In genomic region chr2:73961823-73962615, GRCh38 we compare ENCODE assay signal across 18 cellular contexts. TPM values are rescaled to one million over a fixed set of nuclear protein-coding genes. Genes with fewer than 3 reads are reported as not detected.
DNase-seq lines count a peak whose midpoint lies in the region; ATAC-seq, FAIRE-seq and TF ChIP-seq lines count a peak whose summit lies in the region.
"Had no signal": no experiment of that assay in that cellular context is flagged by ENCODE, and none has a peak within 500 bp of the region (broad histone marks: within the 10 kb centered on the region; RNA-seq: fewer than 3 reads in every experiment).

No MANE protein-coding gene starts in this region.

- H4K8ac ChIP-seq in trophoblast cell (ENCODE audit: low read depth, low read length) = no peak overlapping the region

- no peak overlapping the region for H3K9ac ChIP-seq in HCT116 (ENCODE audit: low read length)
- no peak overlapping the region for H3K9ac ChIP-seq in K562 (ENCODE audit: insufficient read depth in 1 of 2, low read depth in 2 of 2, low read length in 2 of 2)
- H3K9ac ChIP-seq in trophoblast cell (ENCODE audit: low read length) = no peak overlapping the region

- H3K4me1 ChIP-seq in DOHH2 (ENCODE audit: control insufficient read depth, low read length) (peaks cover 7% of the 10 kb centered on the region; the same call in 1 of the 2 replicates), HCT116 (ENCODE audit: control insufficient read depth in 1 of 2, insufficient read depth in 2 of 2, low read length in 2 of 2) (no peaks in the 10 kb centered on the region), K562 (replicated peaks in 1 of 2; ENCODE audit: control insufficient read depth in 2 of 2, insufficient read depth in 2 of 2, low read length in 2 of 2) (peaks cover 5 to 13% of the 10 kb centered on the region in 2 experiments; a peak in 3 of 5 replicates), trophoblast cell (ENCODE audit: control insufficient read depth in 1 of 2, insufficient read depth in 2 of 2, low read length in 2 of 2) (no peaks in the 10 kb centered on the region)

- H3K4me2 ChIP-seq in DOHH2 (ENCODE audit: low read length) = no peak overlapping the region
- no peak overlapping the region for H3K4me2 ChIP-seq in HCT116 (ENCODE audit: low read length)
- no peak overlapping the region for H3K4me2 ChIP-seq in K562 (ENCODE audit: insufficient read depth, low read length)
- H3K4me2 ChIP-seq in trophoblast cell (ENCODE audit: low read length) = no peak overlapping the region

- TF ChIP-seq POLR2A in HCT116 (IDR thresholded peaks at IDR 0.05; ENCODE audit: borderline replicate concordance, extremely low read depth, insufficient read depth, insufficient read length) (no peak), K562 (conservative IDR thresholded peaks at IDR 0.05) (no peak)

- H4K12ac ChIP-seq in trophoblast cell (ENCODE audit: low read depth, low read length) = no peak overlapping the region

- H2AFZ ChIP-seq in HCT116 (ENCODE audit: low read depth, low read length, poor library complexity, severe bottlenecking) (no peak overlapping the region), K562 (ENCODE audit: low read depth, low read length) (no peak overlapping the region), trophoblast cell (ENCODE audit: insufficient read depth, low read length, poor library complexity) (no peak overlapping the region)

- H3K79me2 ChIP-seq in DOHH2 (ENCODE audit: control insufficient read depth, low read length) = no peaks in the 10 kb centered on the region
- no peaks in the 10 kb centered on the region for H3K79me2 ChIP-seq in HCT116 (ENCODE audit: insufficient read depth, low read length)
- H3K79me2 ChIP-seq in K562 (ENCODE audit: control insufficient read depth, insufficient read depth, low read length) = no peaks in the 10 kb centered on the region
- H3K79me2 ChIP-seq in trophoblast cell (ENCODE audit: control insufficient read depth, insufficient read depth, low read length, poor library complexity) = no peaks in the 10 kb centered on the region

- no peaks in the 10 kb centered on the region for H3K9me2 ChIP-seq in DOHH2 (replicated peaks; ENCODE audit: control insufficient read depth, low read length)
- H3K9me2 ChIP-seq in HCT116 (ENCODE audit: insufficient read depth) = no peaks in the 10 kb centered on the region

- H3K27me3 ChIP-seq in DOHH2 (ENCODE audit: control insufficient read depth, low read length) (no peaks in the 10 kb centered on the region), HCT116 (ENCODE audit: insufficient read depth, low read length) (no peaks in the 10 kb centered on the region), K562 (ENCODE audit: control insufficient read depth in 2 of 2, insufficient read depth in 2 of 2, low read length in 2 of 2) (no peaks in the 10 kb centered on the region), trophoblast cell (ENCODE audit: insufficient read depth, low read length) (no peaks in the 10 kb centered on the region)

- no peak; the same call in 1 of the 2 replicates for ATAC-seq in HCT116
- peak; percentile 73 for ATAC-seq in K562
- no peak for ATAC-seq in HG03520 (IDR thresholded peaks at IDR 0.05; ENCODE audit: unreplicated experiment)
- ATAC-seq in GM21737 (IDR thresholded peaks at IDR 0.05; ENCODE audit: unreplicated experiment) = no peak
- ATAC-seq: Panc1, T-cell had no signal

- H3K9me3 ChIP-seq in DOHH2 (ENCODE audit: control insufficient read depth, insufficient read depth, low read length) (no peaks in the 10 kb centered on the region), HCT116 (ENCODE audit: control insufficient read depth in 1 of 2, insufficient read depth in 1 of 2, low read depth in 1 of 2, low read length in 2 of 2) (no peaks in the 10 kb centered on the region), K562 (replicated peaks; ENCODE audit: control insufficient read depth, insufficient read depth, low read depth, low read length) (no peaks in the 10 kb centered on the region), trophoblast cell (ENCODE audit: insufficient read depth, low read depth, low read length) (no peaks in the 10 kb centered on the region)

- intact Hi-C loops in HCT116 (cut with micrococcal nuclease) (no loop called here), K562 (cut with micrococcal nuclease) (no loop called here)

- POLR2A ChIA-PET in HCT116 (lab: Charles Lee) = no interaction called here
- POLR2A ChIA-PET in K562 (lab: Yijun Ruan, JAX) = no interaction called here

- TF ChIP-seq CTCF in DOHH2 (IDR thresholded peaks at IDR 0.05; ENCODE audit: low read depth, low read length, poor library complexity, severe bottlenecking) (peak; percentile 9), HCT116 (IDR thresholded peaks at IDR 0.05 in 2 of 3, conservative IDR thresholded peaks at IDR 0.05 in 1 of 3; ENCODE audit: borderline replicate concordance in 1 of 3, insufficient read depth in 1 of 3, low read depth in 2 of 3, low read length in 2 of 3) (0 out of 6 replicates have a peak, but pooled peaks of 1 of the 3 experiments have one; percentile 9), K562 (IDR thresholded peaks at IDR 0.05 in 2 of 3, conservative IDR thresholded peaks at IDR 0.05 in 1 of 3; ENCODE audit: insufficient read depth in 2 of 3, low read depth in 1 of 3, low read length in 3 of 3) (0 out of 6 replicates have a peak, but pooled peaks of 1 of the 3 experiments have one; percentile 7)

- no peak overlapping the region for H3K18ac ChIP-seq in trophoblast cell (ENCODE audit: low read length)

- no peak overlapping the region for H3K14ac ChIP-seq in trophoblast cell (ENCODE audit: low read length)

- H2BK5ac ChIP-seq in trophoblast cell (ENCODE audit: low read depth, low read length, poor library complexity) = no peak overlapping the region

- H3K27ac ChIP-seq in DOHH2 (ENCODE audit: low read depth, low read length) (no peak overlapping the region), HCT116 (ENCODE audit: low read depth, low read length) (no peak overlapping the region), K562 (ENCODE audit: extremely low read depth, low read depth, low read length) (no peak overlapping the region), trophoblast cell (ENCODE audit: low read depth, low read length) (no peak overlapping the region)

- H3K23ac ChIP-seq in trophoblast cell (ENCODE audit: low read length) = no peak overlapping the region

- TF ChIP-seq EP300 in K562 (IDR thresholded peaks at IDR 0.05; ENCODE audit: low read length) = no peak

- H2BK120ac ChIP-seq in trophoblast cell (ENCODE audit: insufficient read depth, low read length, poor library complexity) = no peak overlapping the region

- no peaks in the 10 kb centered on the region for H3K79me1 ChIP-seq in trophoblast cell (ENCODE audit: low read length)

- H2AK5ac ChIP-seq in trophoblast cell (ENCODE audit: low read length) = no peak overlapping the region

- BruUV-seq in HCT116 (replicated peaks; lab: Mats Ljungman, UMichigan) = TSS peak; percentile 28
- BruUV-seq in K562 (replicated peaks; lab: Mats Ljungman, UMichigan) = no TSS peak

- WGBS in K562 (ENCODE audit: insufficient coverage, low coverage, missing lambda C conversion rate) = 42% methylated on average over 12 of the region's 12 CpGs
- WGBS in trophoblast cell (ENCODE audit: extremely low coverage, insufficient coverage, insufficient read length) = no CpG with 5 or more reads among the region's 12 CpGs

- in situ Hi-C loops in K562 (cut with MboI) = no loop called here

- H3K36me3 ChIP-seq in DOHH2 (ENCODE audit: control insufficient read depth, low read length) = peaks cover 26% of the 10 kb centered on the region
- peaks cover 13 to 17% of the 10 kb centered on the region in 2 experiments; a peak in 2 of 4 replicates for H3K36me3 ChIP-seq in HCT116 (ENCODE audit: control insufficient read depth in 1 of 2, insufficient read depth in 2 of 2, low read length in 2 of 2)
- H3K36me3 ChIP-seq in K562 (ENCODE audit: control insufficient read depth, insufficient read depth, low read length) = peaks cover 26% of the 10 kb centered on the region; the same call in 2 of the 3 replicates
- peaks cover 2 to 20% of the 10 kb centered on the region in 2 experiments for H3K36me3 ChIP-seq in trophoblast cell (ENCODE audit: control insufficient read depth in 1 of 2, insufficient read depth in 2 of 2, low read length in 2 of 2)

- CTCF ChIA-PET in HCT116 (lab: Charles Lee) = interaction anchor here (0.7 kb wide), 1 partner anchor 14 kb away, joined by 3 read pairs; no protein-coding TSS in a partner anchor
- CTCF ChIA-PET in K562 (lab: Yijun Ruan, JAX; ENCODE audit: low intra/inter-chr PET ratio) = no interaction called here

- TF ChIP-seq RAD21 in HCT116 (IDR thresholded peaks at IDR 0.05; ENCODE audit: low read depth) = no peak
- TF ChIP-seq RAD21 in K562 (CRISPR knock-in tag; conservative IDR thresholded peaks at IDR 0.05 in 1 of 2, IDR thresholded peaks at IDR 0.05 in 1 of 2) = 0 out of 4 replicates have a peak, but pooled peaks of 1 of the 2 experiments have one; percentile 2

- H4K20me1 ChIP-seq in DOHH2 (ENCODE audit: control insufficient read depth, insufficient read depth, low read depth, low read length) (no peaks in the 10 kb centered on the region), HCT116 (ENCODE audit: insufficient read depth) (no peaks in the 10 kb centered on the region), K562 (replicated peaks; ENCODE audit: control insufficient read depth, insufficient read depth, low read length) (no peaks in the 10 kb centered on the region)

- H3K4me3 ChIP-seq in DOHH2 (ENCODE audit: low read length) = no peak overlapping the region
- H3K4me3 ChIP-seq in HCT116 (replicated peaks in 1 of 2; ENCODE audit: low read depth in 1 of 2, low read length in 2 of 2) = no peak overlapping the region
- no peak overlapping the region for H3K4me3 ChIP-seq in K562
- H3K4me3 ChIP-seq in trophoblast cell (ENCODE audit: low read depth, low read length) = no peak overlapping the region

- H3K9me1 ChIP-seq in K562 (ENCODE audit: control insufficient read depth, insufficient read depth, low read length) = no peaks in the 10 kb centered on the region

- no peaks in the 10 kb centered on the region; the same call in 1 of the 2 replicates for H3F3A ChIP-seq in DOHH2 (ENCODE audit: control insufficient read depth, insufficient read depth)

- FAIRE-seq in K562 (lab: Jason Lieb, UNC) = no peak
- FAIRE-seq: G401.6, H54 had no signal

- DNase-seq in HCT116 (ENCODE audit: low read depth, low spot score) = no peak
- DNase-seq in K562 (ENCODE audit: extremely low read depth in 1 of 4, low spot score in 3 of 4) = no peak
- peak; percentile 65 to 96 for DNase-seq in trophoblast cell
- no peak for DNase-seq in HK-2 (ENCODE audit: unreplicated experiment)
- DNase-seq: CD4-positive, alpha-beta T cell; DMS79 treated with DMSO at 0.1 percent for 48 hours; KBM-7; NCI-H1048; NCI-H1436 treated with DMSO at 0.1 percent for 48 hours; NCI-H2029 treated with DMSO at 0.1 percent for 48 hours; NCI-H774; T-cell had no signal

- RAD21 ChIA-PET in HCT116 (lab: Charles Lee; ENCODE audit: low non-redundant PET in 1 of 2, low total read pairs in 2 of 2, uncharacterized antibody in 2 of 2, unreplicated experiment in 2 of 2) = no interaction called here

- no peak overlapping the region for H4K91ac ChIP-seq in trophoblast cell (ENCODE audit: low read depth, low read length)

- no peak overlapping the region for H3K4ac ChIP-seq in trophoblast cell (ENCODE audit: low read depth, low read length)

- no peak overlapping the region for H2BK12ac ChIP-seq in trophoblast cell (ENCODE audit: low read length)

RNA-seq across cellular contexts. Expression of gene TET3, which starts 22.7 kb away (rescaled TPM):
- total RNA-seq in HCT116 (2021; ENCODE audit: unreplicated experiment) = 15.4 TPM
- polyA plus RNA-seq in HCT116 (2012) = 4.0 and 4.1 TPM in 2 replicates
- 24.7 and 26.6 TPM in 2 replicates for total RNA-seq in K562 (2011; cell fraction: chromatin; rRNA removed; ENCODE audit: low replicate concordance)
- total RNA-seq in K562 (2011; cell fraction: nucleolus; rRNA removed) = 14.5 and 15.1 TPM in 2 replicates
- 20.1 and 32.4 TPM in 2 replicates for total RNA-seq in K562 (2011; cell fraction: nucleoplasm; rRNA removed)
- total RNA-seq in K562 (2014; rRNA removed) = 4.9 and 7.1 TPM in 2 replicates
- total RNA-seq in K562 (2014; rRNA removed; fragmentation: Illumina TruSeq; extraction: Trizol) = 5.4 and 5.6 TPM in 2 replicates
- 6.3 and 6.4 TPM in 2 replicates for total RNA-seq in K562 (2015; rRNA removed; fragmentation: Illumina TruSeq; extraction: Trizol)
- 15.5 and 16.3 TPM in 2 replicates for total RNA-seq in K562 (2021)
- polyA plus RNA-seq in K562 (2011; rRNA removed) = 3.2 and 5.2 TPM in 2 replicates
- polyA plus RNA-seq in K562 (2011; cell fraction: cytosol; rRNA removed) = 3.0 and 3.4 TPM in 2 replicates
- 7.8 and 14.6 TPM in 2 replicates for polyA plus RNA-seq in K562 (2011; cell fraction: nucleus; rRNA removed)
- polyA plus RNA-seq in K562 (2012) = 6.3 and 6.6 TPM in 2 replicates
- polyA plus RNA-seq in K562 (2014; fragmentation: Illumina TruSeq; extraction: Trizol) = 8.7 and 9.0 TPM in 2 replicates
- under 1 TPM; 0.35 to 0.58 TPM for polyA plus RNA-seq in K562 (2014; fragmentation: Nextera tagmentation; extraction: Ambion mirVana)
- polyA plus RNA-seq in K562 (2014; rRNA removed) = 5.3 and 5.5 TPM in 2 replicates
- 6.5 and 10.2 TPM in 2 replicates for polyA minus RNA-seq in K562 (2011; rRNA and poly(A)+ RNA removed)
- polyA minus RNA-seq in K562 (2011; cell fraction: cytosol; rRNA and poly(A)+ RNA removed) = 10.4 and 12.0 TPM in 2 replicates
- 5.7 and 7.3 TPM in 2 replicates for polyA minus RNA-seq in K562 (2011; cell fraction: nucleus; rRNA and poly(A)+ RNA removed)
- polyA plus RNA-seq in trophoblast cell (2013) = 11.2 and 11.7 TPM in 2 replicates

RNA-seq across cellular contexts. Expression of gene DGUOK, which starts 35.3 kb away (rescaled TPM):
- total RNA-seq in HCT116 (2021; ENCODE audit: unreplicated experiment) = 100 TPM
- 64.2 and 88.2 TPM in 2 replicates for polyA plus RNA-seq in HCT116 (2012)
- 33.8 and 38.3 TPM in 2 replicates for total RNA-seq in K562 (2011; cell fraction: chromatin; rRNA removed; ENCODE audit: low replicate concordance)
- 33.5 and 37.1 TPM in 2 replicates for total RNA-seq in K562 (2011; cell fraction: nucleolus; rRNA removed)
- 36.7 and 58.4 TPM in 2 replicates for total RNA-seq in K562 (2011; cell fraction: nucleoplasm; rRNA removed)
- 67.0 and 68.4 TPM in 2 replicates for total RNA-seq in K562 (2014; rRNA removed)
- 79.0 and 87.6 TPM in 2 replicates for total RNA-seq in K562 (2014; rRNA removed; fragmentation: Illumina TruSeq; extraction: Trizol)
- total RNA-seq in K562 (2015; rRNA removed; fragmentation: Illumina TruSeq; extraction: Trizol) = 83.4 and 91.1 TPM in 2 replicates
- 91.7 and 92.5 TPM in 2 replicates for total RNA-seq in K562 (2021)
- 129 and 170 TPM in 2 replicates for polyA plus RNA-seq in K562 (2011; rRNA removed)
- 125 and 156 TPM in 2 replicates for polyA plus RNA-seq in K562 (2011; cell fraction: cytosol; rRNA removed)
- 64.6 and 74.4 TPM in 2 replicates for polyA plus RNA-seq in K562 (2011; cell fraction: nucleus; rRNA removed)
- 79.1 and 122 TPM in 2 replicates for polyA plus RNA-seq in K562 (2012)
- polyA plus RNA-seq in K562 (2014; fragmentation: Illumina TruSeq; extraction: Trizol) = 139 and 147 TPM in 2 replicates
- 100 to 1,000 TPM; 258 to 288 TPM for polyA plus RNA-seq in K562 (2014; fragmentation: Nextera tagmentation; extraction: Ambion mirVana)
- polyA plus RNA-seq in K562 (2014; rRNA removed) = 126 and 140 TPM in 2 replicates
- polyA minus RNA-seq in K562 (2011; rRNA and poly(A)+ RNA removed) = 33.3 and 40.1 TPM in 2 replicates
- 25.8 and 39.5 TPM in 2 replicates for polyA minus RNA-seq in K562 (2011; cell fraction: cytosol; rRNA and poly(A)+ RNA removed)
- 28.5 and 30.0 TPM in 2 replicates for polyA minus RNA-seq in K562 (2011; cell fraction: nucleus; rRNA and poly(A)+ RNA removed)
- polyA plus RNA-seq in trophoblast cell (2013) = 94.1 and 96.1 TPM in 2 replicates

Comparison
In these comparisons a context has a peak if more than half of its experiments do, and no peak if none do; other contexts are left out.
1. DNase-seq: peak in trophoblast cell (2 of 2); none in HCT116 (single experiment), K562 (0 of 4) and HK-2 (single experiment).